In the genomic region with DNA sequence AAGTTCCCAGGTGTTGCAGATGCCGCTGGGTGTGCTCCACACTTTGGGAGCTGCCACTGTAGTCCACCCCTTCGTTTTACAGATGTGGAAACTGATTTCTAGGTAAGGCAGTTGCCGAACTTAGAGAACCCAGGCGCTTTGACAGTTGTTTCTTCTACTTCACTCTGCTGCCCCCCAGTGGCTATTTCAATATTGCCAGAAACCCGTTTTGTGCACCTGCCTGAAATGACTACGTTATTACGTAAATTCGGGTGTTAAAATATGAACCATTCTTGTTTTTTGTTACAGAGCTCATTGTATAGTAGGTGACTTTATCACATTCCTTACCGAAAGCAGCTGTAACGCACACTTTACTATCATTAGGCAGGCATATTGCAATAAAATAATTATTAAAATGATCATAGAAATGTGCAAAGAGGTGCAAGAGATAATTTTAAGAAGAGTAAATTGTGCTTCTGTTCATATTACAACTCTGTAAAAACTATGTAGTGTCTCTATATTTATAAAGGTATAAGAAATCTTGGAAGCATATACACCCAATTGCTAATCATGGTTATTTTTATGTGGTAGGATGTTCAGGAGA, we compare ENCODE assay signal across 8 cellular contexts. TPM values are rescaled to one million over a fixed set of nuclear protein-coding genes. Genes with fewer than 3 reads are reported as not detected.
A peak's percentile ranks its signal among the peaks of the same experiment; 100 is the strongest.
DNase-seq lines count a peak whose midpoint lies in the region; ATAC-seq and TF ChIP-seq lines count a peak whose summit lies in the region.

No MANE protein-coding gene starts in this region.

- no peak overlapping the region for H2BK120ac ChIP-seq in neuronal stem cell (ENCODE audit: low read depth, low read length)

- WGBS in neuronal stem cell (ENCODE audit: extremely low coverage in 2 of 2, insufficient read length in 2 of 2, insufficient replicate concordance in 1 of 2), 2 donors, result no CpG with 5 or more reads among the region's 10 CpGs

- peaks cover 5% of the 10 kb centered on the region; the same call in 1 of the 2 replicates for H3F3A ChIP-seq in PC-9 (ENCODE audit: insufficient read depth, low read depth)

- no peak overlapping the region for H3K27ac Mint-ChIP-seq in Calu3 (ENCODE audit: unreplicated experiment)

- no peak overlapping the region for H3K4me3 ChIP-seq in PC-9
- no peak overlapping the region for H3K4me3 ChIP-seq in fibroblast of lung (replicated peaks in 1 of 4; ENCODE audit: control extremely low read depth in 1 of 4, insufficient read depth in 1 of 4, low read depth in 3 of 4, low read length in 4 of 4)
- H3K4me3 ChIP-seq in neuronal stem cell (ENCODE audit: low read length in 2 of 2), result no peak overlapping the region

- no peaks in the 10 kb centered on the region for H3K79me1 ChIP-seq in neuronal stem cell (ENCODE audit: low read depth, low read length)

- no peak overlapping the region for H2AFZ ChIP-seq in PC-9
- no peak overlapping the region for H2AFZ ChIP-seq in fibroblast of lung (ENCODE audit: low read length)
- no peak overlapping the region for H2AFZ ChIP-seq in neuronal stem cell (ENCODE audit: low read length)

- TF ChIP-seq CTCF in Calu3 (IDR thresholded peaks at IDR 0.05; ENCODE audit: unreplicated experiment) (peak; percentile 82), PC-9 (conservative IDR thresholded peaks at IDR 0.05) (peak; percentile 87), fibroblast of lung (conservative IDR thresholded peaks at IDR 0.05 in 1 of 2, IDR thresholded peaks at IDR 0.05 in 1 of 2; ENCODE audit: low read depth in 1 of 2, low read length in 2 of 2) (peak; percentile 81 to 88)

- no peak overlapping the region for H3K27ac ChIP-seq in PC-9
- no peak overlapping the region for H3K27ac ChIP-seq in fibroblast of lung (ENCODE audit: insufficient read depth, low read length)
- no peak overlapping the region for H3K27ac ChIP-seq in neuronal stem cell (replicated peaks; ENCODE audit: low read length)

- H2BK12ac ChIP-seq in neuronal stem cell (ENCODE audit: low read length), result no peak overlapping the region

- peak; percentile 63 to 76 for ATAC-seq in activated T-cell treated with anti-CD3 and anti-CD28 coated beads, Interleukin-2, amount 50 U/mL, for 4 hours
- ATAC-seq in HG03139 (IDR thresholded peaks at IDR 0.05; ENCODE audit: unreplicated experiment), result no peak

- no peak overlapping the region for H3K9ac ChIP-seq in fibroblast of lung (ENCODE audit: insufficient read depth, low read length)
- no peak overlapping the region for H3K9ac ChIP-seq in neuronal stem cell (ENCODE audit: low read depth, low read length, poor library complexity)

- H2BK5ac ChIP-seq in neuronal stem cell (ENCODE audit: low read length), result no peak overlapping the region

- H3K4me2 ChIP-seq in PC-9 (peak overlapping the region; percentile 45), fibroblast of lung (ENCODE audit: extremely low read depth, insufficient read depth, low read length) (no peak overlapping the region), neuronal stem cell (ENCODE audit: insufficient read depth, low read length, poor library complexity, severe bottlenecking) (no peak overlapping the region)

- H3K4me1 Mint-ChIP-seq in Calu3 (ENCODE audit: low read depth, unreplicated experiment), result peaks cover 6% of the 10 kb centered on the region
- peaks cover 6% of the 10 kb centered on the region for H3K4me1 Mint-ChIP-seq in activated T-cell treated with anti-CD3 and anti-CD28 coated beads, Interleukin-2, amount 50 U/mL, for 4 hours (ENCODE audit: low read depth)

- in situ Hi-C loops in KBM-7 (cut with MboI; ENCODE audit: low pct_unique_long_range_greater_than_20kb, low sequenced_read_pairs), result loop anchor here (25.0 kb wide), 1 partner anchor 121 kb away; a partner anchor contains a TSS

- H4K8ac ChIP-seq in neuronal stem cell (ENCODE audit: low read depth, low read length), result no peak overlapping the region

- no peaks in the 10 kb centered on the region for H3K36me3 Mint-ChIP-seq in Calu3 (ENCODE audit: insufficient read depth, unreplicated experiment)
- H3K36me3 Mint-ChIP-seq in activated T-cell treated with anti-CD3 and anti-CD28 coated beads, Interleukin-2, amount 50 U/mL, for 4 hours (ENCODE audit: insufficient read depth), result no peaks in the 10 kb centered on the region

- H3K4me3 Mint-ChIP-seq in Calu3 (ENCODE audit: low read depth, unreplicated experiment), result peak overlapping the region; percentile 37
- no peak overlapping the region for H3K4me3 Mint-ChIP-seq in activated T-cell treated with anti-CD3 and anti-CD28 coated beads, Interleukin-2, amount 50 U/mL, for 4 hours

- no peaks in the 10 kb centered on the region for H3K4me1 ChIP-seq in PC-9 (replicated peaks; ENCODE audit: insufficient read depth)
- no peaks in the 10 kb centered on the region for H3K4me1 ChIP-seq in fibroblast of lung (ENCODE audit: control insufficient read depth, extremely low read depth, insufficient read depth, low read length)
- peaks cover 0 to 2% of the 10 kb centered on the region in 2 donors for H3K4me1 ChIP-seq in neuronal stem cell (ENCODE audit: control insufficient read depth in 2 of 2, insufficient read depth in 1 of 2, low read depth in 1 of 2, low read length in 2 of 2)

- H3K27me3 ChIP-seq in PC-9 (ENCODE audit: insufficient read depth, low read depth) (no peaks in the 10 kb centered on the region), fibroblast of lung (ENCODE audit: control insufficient read depth, insufficient read depth, low read length) (no peaks in the 10 kb centered on the region), neuronal stem cell (ENCODE audit: control insufficient read depth in 3 of 3, insufficient read depth in 3 of 3, low read depth in 1 of 3, low read length in 3 of 3) (no peaks in the 10 kb centered on the region)

- H3K14ac ChIP-seq in neuronal stem cell (ENCODE audit: low read length), result no peak overlapping the region

- DNase-seq in Calu3 (peak; percentile 89), KBM-7 (peak; percentile 78), PC-9 (peak; percentile 61 to 70), fibroblast of lung (ENCODE audit: low read depth in 2 of 2) (peak; percentile 34 to 70), neuronal stem cell (ENCODE audit: low spot score) (peak; percentile 69), stromal cell of bone marrow (ENCODE audit: low read depth) (peak; percentile 38)
- DNase-seq in activated T-cell treated with anti-CD3 and anti-CD28 coated beads, Interleukin-2, amount 50 U/mL, for 4 hours, result peak; percentile 88

- H3K9me2 ChIP-seq in PC-9 (ENCODE audit: insufficient read depth), result no peaks in the 10 kb centered on the region

- POLR2A ChIA-PET in PC-9 (lab: Charles Lee; ENCODE audit: unreplicated experiment), result no interaction called here

- BruUV-seq in Calu3 (replicated peaks; lab: Mats Ljungman, UMichigan) (no TSS peak), PC-9 (replicated peaks; lab: Mats Ljungman, UMichigan) (no TSS peak)

- CTCF ChIA-PET in Calu3 (lab: Charles Lee) (interaction anchor here (0.7 to 1.2 kb wide), 3 partner anchors 28 to 124 kb away, joined by 3 to 8 read pairs (median 3); no protein-coding TSS in a partner anchor), PC-9 (lab: Charles Lee) (interaction anchor here (0.6 to 0.7 kb wide), 3 partner anchors 480 to 1735 kb away, joined by 3 to 4 read pairs (median 4); no protein-coding TSS in a partner anchor)

- H3K4ac ChIP-seq in neuronal stem cell (ENCODE audit: low read length), result no peak overlapping the region

- H3K36me3 ChIP-seq in PC-9 (ENCODE audit: low read depth), result no peaks in the 10 kb centered on the region
- H3K36me3 ChIP-seq in fibroblast of lung (ENCODE audit: control insufficient read depth, insufficient read depth, low read length), result no peaks in the 10 kb centered on the region
- no peaks in the 10 kb centered on the region for H3K36me3 ChIP-seq in neuronal stem cell (replicated peaks in 1 of 2; ENCODE audit: control insufficient read depth in 2 of 2, insufficient read depth in 2 of 2, low read length in 2 of 2)

- no peak overlapping the region for H2BK15ac ChIP-seq in neuronal stem cell (ENCODE audit: low read length)

- H4K20me1 ChIP-seq in PC-9 (ENCODE audit: insufficient read depth) (no peaks in the 10 kb centered on the region), fibroblast of lung (ENCODE audit: control insufficient read depth, extremely low read depth, insufficient read depth, low read length) (no peaks in the 10 kb centered on the region)

- H3K9me3 ChIP-seq in PC-9 (ENCODE audit: insufficient read depth, low read depth) (no peaks in the 10 kb centered on the region), fibroblast of lung (ENCODE audit: control insufficient read depth, insufficient read depth, low read depth, low read length) (no peaks in the 10 kb centered on the region), neuronal stem cell (replicated peaks in 1 of 2; ENCODE audit: control insufficient read depth in 2 of 2, insufficient read depth in 1 of 2, low read depth in 1 of 2, low read length in 2 of 2) (no peaks in the 10 kb centered on the region)

- no peak overlapping the region for H4K91ac ChIP-seq in neuronal stem cell (ENCODE audit: low read depth, low read length, poor library complexity)

- no peak overlapping the region for H3K18ac ChIP-seq in neuronal stem cell (ENCODE audit: low read length)

- H3K9me3 Mint-ChIP-seq in Calu3 (ENCODE audit: low read depth, unreplicated experiment), result no peaks in the 10 kb centered on the region
- no peaks in the 10 kb centered on the region for H3K9me3 Mint-ChIP-seq in activated T-cell treated with anti-CD3 and anti-CD28 coated beads, Interleukin-2, amount 50 U/mL, for 4 hours

- intact Hi-C loops in Calu3 (cut with micrococcal nuclease; ENCODE audit: unreplicated experiment) (loop anchor here (1.0 kb wide), 2 partner anchors 51 to 124 kb away; no protein-coding TSS in a partner anchor), PC-9 (cut with micrococcal nuclease; ENCODE audit: unreplicated experiment) (loop anchor here (1.0 to 5.0 kb wide), 4 partner anchors 51 to 1352 kb away; no protein-coding TSS in a partner anchor)

- H3K27me3 Mint-ChIP-seq in Calu3 (ENCODE audit: unreplicated experiment), result peaks cover 6% of the 10 kb centered on the region
- H3K27me3 Mint-ChIP-seq in activated T-cell treated with anti-CD3 and anti-CD28 coated beads, Interleukin-2, amount 50 U/mL, for 4 hours (ENCODE audit: low read depth), result peaks cover 2% of the 10 kb centered on the region

- no peak overlapping the region for H2AK5ac ChIP-seq in neuronal stem cell (ENCODE audit: low read depth, low read length)

- H3K79me2 ChIP-seq in PC-9 (ENCODE audit: low read depth), result no peaks in the 10 kb centered on the region
- no peaks in the 10 kb centered on the region for H3K79me2 ChIP-seq in fibroblast of lung (ENCODE audit: control insufficient read depth, insufficient read depth, low read length)

- H3K23ac ChIP-seq in neuronal stem cell (ENCODE audit: low read depth, low read length, poor library complexity), result peak overlapping the region; percentile 26

RNA-seq across cellular contexts. Expression of a gene that starts 44.9 kb away (rescaled TPM):
- total RNA-seq in Calu3 (2022), result 0.40 TPM in 1 of 2 replicates, not detected in the other
- not detected in 2 replicates for total RNA-seq in PC-9 (2021)
- not detected for total RNA-seq in activated T-cell treated with anti-CD3 and anti-CD28 coated beads, Interleukin-2, amount 50 U/mL, for 4 hours
- 0.17 TPM in 1 of 2 replicates, not detected in the other for total RNA-seq in fibroblast of lung
- polyA plus RNA-seq in fibroblast of lung, result not detected in 2 replicates
- polyA plus RNA-seq in fibroblast of lung (2012), result not detected in 2 replicates
- polyA minus RNA-seq in fibroblast of lung (ENCODE audit: low replicate concordance), result not detected in 2 replicates
- polyA plus RNA-seq in neuronal stem cell (2013, experiment 1 of 2), result 1.8 TPM
- 2.1 TPM for polyA plus RNA-seq in neuronal stem cell (2013, experiment 2 of 2)

RNA-seq across cellular contexts. Expression of a gene that starts 56.2 kb away (rescaled TPM):
- not detected in 2 replicates for total RNA-seq in Calu3 (2022)
- not detected in 2 replicates for total RNA-seq in PC-9 (2021)
- total RNA-seq in activated T-cell treated with anti-CD3 and anti-CD28 coated beads, Interleukin-2, amount 50 U/mL, for 4 hours, result not detected
- total RNA-seq in fibroblast of lung, result under 0.01 TPM in 1 of 2 replicates, not detected in the other
- polyA plus RNA-seq in fibroblast of lung, result not detected in 2 replicates
- polyA plus RNA-seq in fibroblast of lung (2012), result 0.03 and 0.08 TPM in 2 replicates
- not detected in 2 replicates for polyA minus RNA-seq in fibroblast of lung (ENCODE audit: low replicate concordance)
- not detected for polyA plus RNA-seq in neuronal stem cell (2013, experiment 1 of 2)
- polyA plus RNA-seq in neuronal stem cell (2013, experiment 2 of 2), result not detected

Comparison
In these comparisons a context has a peak if more than half of its experiments do, and no peak if none do; other contexts are left out.
1. DNase-seq: peak in every context shown above with its lines; median percentile 89 in Calu3; 88 in activated T-cell treated with anti-CD3 and anti-CD28 coated beads, Interleukin-2, amount 50 U/mL, for 4 hours; 78 in KBM-7; 69 in neuronal stem cell; 66 in PC-9; 52 in fibroblast of lung; 38 in stromal cell of bone marrow.